1 cellular context compared by ENCODE assay signal in the genomic region with DNA sequence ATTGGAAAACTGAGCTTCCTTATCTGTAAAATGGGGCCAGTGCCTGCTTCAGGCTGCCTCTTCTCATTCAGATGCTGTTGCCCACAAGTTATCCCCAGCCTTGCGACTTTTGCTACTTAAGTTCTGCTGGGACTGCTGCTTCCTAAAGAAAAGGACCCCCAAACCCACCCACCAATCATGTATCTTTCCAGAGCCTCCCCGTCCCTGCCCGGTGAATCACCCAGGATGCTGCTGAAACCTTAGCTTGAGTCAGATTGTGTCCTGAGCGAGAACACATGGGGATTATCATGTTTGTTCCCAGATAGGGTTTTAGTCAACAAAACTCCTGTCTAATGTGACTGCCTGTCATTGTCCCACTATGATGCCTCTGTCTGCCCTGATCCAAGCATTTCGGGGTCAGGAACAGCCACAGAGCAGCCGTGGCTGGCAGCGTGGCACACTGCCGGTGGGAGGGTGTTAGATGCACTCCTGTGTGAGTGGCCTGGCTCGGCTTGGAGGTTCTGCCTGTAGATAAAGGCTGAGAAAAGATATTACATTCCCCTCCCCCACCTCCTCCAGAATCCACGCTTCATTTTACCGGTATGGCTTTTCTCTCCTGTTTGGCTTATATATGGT.
TF ChIP-seq lines count a peak whose summit lies in the region.

No MANE protein-coding gene starts in this region.

TF ChIP-seq in SK-N-SH, 30 proteins besides CTCF, POLR2A, EP300 and RAD21 (continued from another document):
- TF ChIP-seq TCF12 (IDR thresholded peaks at IDR 0.05) (peak; percentile 17; the same call in 1 of the 2 replicates), MXI1 (IDR thresholded peaks at IDR 0.05; ENCODE audit: low read depth, low read length) (0 out of 2 replicates have a peak, but pooled peaks have one; percentile 17), NFIC (IDR thresholded peaks at IDR 0.05; ENCODE audit: borderline replicate concordance) (no peak), FOSL2 (IDR thresholded peaks at IDR 0.05; ENCODE audit: borderline replicate concordance, low read depth) (peak; percentile 21; the same call in 1 of the 2 replicates), MEF2A (IDR thresholded peaks at IDR 0.05; ENCODE audit: borderline replicate concordance, low read depth) (no peak), FOXJ3 (CRISPR knock-in tag; IDR thresholded peaks at IDR 0.05) (no peak), JUND (IDR thresholded peaks at IDR 0.05) (no peak), RXRA (IDR thresholded peaks at IDR 0.05; ENCODE audit: borderline replicate concordance, low read depth) (no peak), GATA2 (CRISPR knock-in tag; IDR thresholded peaks at IDR 0.05) (peak; percentile 6; the same call in 1 of the 2 replicates)
- TF ChIP-seq, protein P1, sequence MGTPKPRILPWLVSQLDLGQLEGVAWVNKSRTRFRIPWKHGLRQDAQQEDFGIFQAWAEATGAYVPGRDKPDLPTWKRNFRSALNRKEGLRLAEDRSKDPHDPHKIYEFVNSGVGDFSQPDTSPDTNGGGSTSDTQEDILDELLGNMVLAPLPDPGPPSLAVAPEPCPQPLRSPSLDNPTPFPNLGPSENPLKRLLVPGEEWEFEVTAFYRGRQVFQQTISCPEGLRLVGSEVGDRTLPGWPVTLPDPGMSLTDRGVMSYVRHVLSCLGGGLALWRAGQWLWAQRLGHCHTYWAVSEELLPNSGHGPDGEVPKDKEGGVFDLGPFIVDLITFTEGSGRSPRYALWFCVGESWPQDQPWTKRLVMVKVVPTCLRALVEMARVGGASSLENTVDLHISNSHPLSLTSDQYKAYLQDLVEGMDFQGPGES (IDR thresholded peaks at IDR 0.05; ENCODE audit: low read depth, low read length) = no peak
- TF ChIP-seq, protein P2, sequence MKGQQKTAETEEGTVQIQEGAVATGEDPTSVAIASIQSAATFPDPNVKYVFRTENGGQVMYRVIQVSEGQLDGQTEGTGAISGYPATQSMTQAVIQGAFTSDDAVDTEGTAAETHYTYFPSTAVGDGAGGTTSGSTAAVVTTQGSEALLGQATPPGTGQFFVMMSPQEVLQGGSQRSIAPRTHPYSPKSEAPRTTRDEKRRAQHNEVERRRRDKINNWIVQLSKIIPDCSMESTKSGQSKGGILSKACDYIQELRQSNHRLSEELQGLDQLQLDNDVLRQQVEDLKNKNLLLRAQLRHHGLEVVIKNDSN (IDR thresholded peaks at IDR 0.05; ENCODE audit: borderline replicate concordance, low read depth) = no peak
